Comparison of ENCODE assay signal across 8 cellular contexts in the genomic region with DNA sequence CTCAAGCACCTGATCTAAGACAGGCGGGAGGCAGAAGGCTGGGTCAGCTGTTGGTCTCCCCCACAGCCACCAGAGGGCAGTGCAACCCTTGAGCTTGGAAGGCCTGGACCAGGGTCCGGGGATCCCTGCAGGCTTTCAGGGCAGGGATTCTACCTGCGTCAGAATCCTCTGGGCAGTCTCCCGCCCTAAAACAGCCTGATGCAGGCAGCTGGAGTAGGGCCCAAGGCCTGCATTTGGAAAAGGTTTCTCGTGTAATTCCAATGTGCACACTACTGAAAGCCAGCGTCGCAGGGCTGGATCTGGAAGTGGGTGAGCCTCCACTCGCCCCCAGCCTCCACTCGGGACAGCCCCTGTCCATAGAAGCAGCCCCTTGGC. TPM values are rescaled to one million over a fixed set of nuclear protein-coding genes. Genes with fewer than 3 reads are reported as not detected.
A peak's percentile ranks its signal among the peaks of the same experiment; 100 is the strongest.
DNase-seq lines count a peak whose midpoint lies in the region; ATAC-seq and TF ChIP-seq lines count a peak whose summit lies in the region.

No MANE protein-coding gene starts in this region.

- no peak overlapping the region for H3K4me3 ChIP-seq in DND-41 (ENCODE audit: low read depth in 1 of 2, low read length in 2 of 2)
- no peak overlapping the region for H3K4me3 ChIP-seq in epithelial cell of proximal tubule (ENCODE audit: low read depth, low read length)
- no peak overlapping the region for H3K4me3 ChIP-seq in naive thymus-derived CD4-positive, alpha-beta T cell (ENCODE audit: low read length)

- H3K4me2 ChIP-seq in DND-41 (ENCODE audit: insufficient read depth, low read length): no peak overlapping the region

- CTCF ChIA-PET in naive thymus-derived CD4-positive, alpha-beta T cell (lab: Charles Lee): interaction anchor here (1.0 to 5.4 kb wide), 7 partner anchors 28 to 334 kb away, joined by 3 to 82 read pairs (median 6); a partner anchor contains a TSS

- H3K27ac Mint-ChIP-seq in naive thymus-derived CD4-positive, alpha-beta T cell: peak overlapping the region in 3 of 9 donors; percentile 8 to 67 (median 9)

- no peaks in the 10 kb centered on the region for H3K27me3 Mint-ChIP-seq in naive thymus-derived CD4-positive, alpha-beta T cell

- H3K9me3 Mint-ChIP-seq in naive thymus-derived CD4-positive, alpha-beta T cell: no peaks in the 10 kb centered on the region

- no peaks in the 10 kb centered on the region for H3K4me1 ChIP-seq in DND-41 (ENCODE audit: insufficient read depth, low read length)
- H3K4me1 ChIP-seq in naive thymus-derived CD4-positive, alpha-beta T cell (ENCODE audit: control insufficient read depth in 2 of 2, insufficient read depth in 2 of 2, low read length in 2 of 2): no peaks in the 10 kb centered on the region

- intact Hi-C loops in naive thymus-derived CD4-positive, alpha-beta T cell (cut with micrococcal nuclease): loop anchor here (1.0 to 5.0 kb wide), 4 partner anchors 34 to 335 kb away; a partner anchor contains a TSS

- H3K27ac ChIP-seq in DND-41 (ENCODE audit: low read length): no peak overlapping the region; the same call in 1 of the 2 replicates
- H3K27ac ChIP-seq in naive thymus-derived CD4-positive, alpha-beta T cell (ENCODE audit: low read depth, low read length): no peak overlapping the region

- H3K36me3 Mint-ChIP-seq in naive thymus-derived CD4-positive, alpha-beta T cell: peaks cover 0 to 20% (median 5%) of the 10 kb centered on the region in 5 donors

- peaks cover 58% of the 10 kb centered on the region for H4K20me1 ChIP-seq in DND-41 (ENCODE audit: insufficient read depth, low read length)

- peaks cover 62% of the 10 kb centered on the region for H3K36me3 ChIP-seq in DND-41 (ENCODE audit: insufficient read depth, low read length)
- peaks cover 4 to 48% (median 6%) of the 10 kb centered on the region in 3 experiments for H3K36me3 ChIP-seq in naive thymus-derived CD4-positive, alpha-beta T cell (ENCODE audit: control insufficient read depth in 2 of 3, insufficient read depth in 3 of 3, low read length in 3 of 3)

- H2AFZ ChIP-seq in DND-41 (ENCODE audit: low read depth, low read length): no peak overlapping the region

- peaks cover 3 to 11% (median 7%) of the 10 kb centered on the region in 7 donors for H3K4me1 Mint-ChIP-seq in naive thymus-derived CD4-positive, alpha-beta T cell

- H3K9ac ChIP-seq in DND-41 (ENCODE audit: low read depth, low read length): no peak overlapping the region

- no peak overlapping the region for H3K4me3 Mint-ChIP-seq in naive thymus-derived CD4-positive, alpha-beta T cell

- H3K9me3 ChIP-seq in DND-41 (ENCODE audit: insufficient read depth, low read length, severe bottlenecking): no peaks in the 10 kb centered on the region
- no peaks in the 10 kb centered on the region for H3K9me3 ChIP-seq in naive thymus-derived CD4-positive, alpha-beta T cell (ENCODE audit: control insufficient read depth in 2 of 3, low read length in 3 of 3)

- DNase-seq in DND-41: peak; percentile 64
- peak; percentile 19 for DNase-seq in NCI-H774 (lab: John Stamatoyannopoulos, UW)
- DNase-seq in activated CD8-positive, alpha-beta memory T cell treated with anti-CD3 and anti-CD28 coated beads, Interleukin-2, amount 50 U/mL, for 24 hours (ENCODE audit: extremely low read depth): peak; percentile 33
- no peak for DNase-seq in epithelial cell of proximal tubule (ENCODE audit: low read depth)
- DNase-seq in naive thymus-derived CD4-positive, alpha-beta T cell: peak; percentile 32 to 72 (median 53)
- peak; percentile 9 to 62 (median 50) for DNase-seq in stimulated activated naive CD4-positive, alpha-beta T cell (lab: John Stamatoyannopoulos, UW)

- H3K79me2 ChIP-seq in DND-41 (ENCODE audit: insufficient read depth, low read length): peaks cover 55% of the 10 kb centered on the region

- no peaks in the 10 kb centered on the region for H3K27me3 ChIP-seq in DND-41 (ENCODE audit: insufficient read depth, low read length, poor library complexity)
- H3K27me3 ChIP-seq in naive thymus-derived CD4-positive, alpha-beta T cell (ENCODE audit: control insufficient read depth in 2 of 2, insufficient read depth in 2 of 2, low read length in 2 of 2): no peaks in the 10 kb centered on the region

- TF ChIP-seq CTCF in DND-41 (IDR thresholded peaks at IDR 0.05; ENCODE audit: borderline replicate concordance, extremely low read depth, low read length, poor library complexity, severe bottlenecking): peak; percentile 83
- peak; percentile 87 for TF ChIP-seq CTCF in epithelial cell of proximal tubule (conservative IDR thresholded peaks at IDR 0.05; ENCODE audit: low read depth, low read length)

- POLR2A ChIA-PET in naive thymus-derived CD4-positive, alpha-beta T cell (lab: Charles Lee): interaction anchor here (1.2 kb wide), 1 partner anchor 44 kb away, joined by 3 read pairs; no protein-coding TSS in a partner anchor

- ATAC-seq in DND-41 (ENCODE audit: insufficient read depth, low read depth) (peak; percentile 85), HG03139 (IDR thresholded peaks at IDR 0.05; ENCODE audit: unreplicated experiment) (peak; percentile 54), HG02588 (IDR thresholded peaks at IDR 0.05; ENCODE audit: unreplicated experiment) (no peak)
- ATAC-seq in naive thymus-derived CD4-positive, alpha-beta T cell: peak; percentile 86

RNA-seq across cellular contexts. Expression of a gene that starts 31.8 kb away (rescaled TPM):
- 33.6 and 61.3 TPM in 2 replicates for total RNA-seq in epithelial cell of proximal tubule
- 10 to 100 TPM; 15.4 to 64.6 (median 21.9) TPM for total RNA-seq in naive thymus-derived CD4-positive, alpha-beta T cell
- 10 to 100 TPM; 51.4 to 66.2 TPM for polyA plus RNA-seq in naive thymus-derived CD4-positive, alpha-beta T cell
